In the genomic region with DNA sequence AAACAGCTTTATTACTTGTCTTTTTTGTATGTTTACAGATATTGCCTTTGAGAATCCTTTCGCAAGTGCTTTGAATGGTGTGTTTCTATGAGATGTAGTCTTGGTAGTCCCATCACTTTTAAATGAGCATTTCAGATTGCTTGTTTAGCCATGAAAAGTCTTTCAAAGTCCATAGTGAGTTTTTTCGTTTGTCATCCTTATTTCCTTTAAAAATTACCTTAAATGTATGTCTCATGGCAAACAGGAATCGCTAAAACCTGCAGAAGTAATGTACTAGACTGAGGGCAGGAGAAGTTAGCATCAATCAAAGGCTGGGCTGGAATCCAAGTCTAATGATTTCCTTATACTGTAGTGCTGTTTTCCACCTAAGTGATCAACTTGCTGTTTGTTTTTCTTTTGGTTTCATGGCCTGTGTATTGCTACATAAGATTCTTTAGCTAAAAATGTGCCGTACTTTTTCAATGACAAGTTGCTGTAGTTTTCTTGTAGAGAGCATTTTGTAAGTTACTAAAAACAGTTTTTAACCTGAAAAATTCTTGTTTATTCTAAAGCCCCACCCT, we compare ENCODE assay signal across 8 cellular contexts. TPM values are rescaled to one million over a fixed set of nuclear protein-coding genes. Genes with fewer than 3 reads are reported as not detected.
A peak's percentile ranks its signal among the peaks of the same experiment; 100 is the strongest.
DNase-seq lines count a peak whose midpoint lies in the region; ATAC-seq and TF ChIP-seq lines count a peak whose summit lies in the region.

No MANE protein-coding gene starts in this region.

- TF ChIP-seq POLR2A in Peyer's patch (IDR thresholded peaks at IDR 0.05) (no peak), prostate gland (IDR thresholded peaks at IDR 0.05) (no peak)

- no peak overlapping the region for H3K27ac ChIP-seq in cardiac muscle cell
- H3K27ac ChIP-seq in Peyer's patch, result no peak overlapping the region
- H3K27ac ChIP-seq in esophagus (ENCODE audit: low read depth in 2 of 2, low read length in 1 of 2), result no peak overlapping the region
- no peak overlapping the region for H3K27ac ChIP-seq in prostate gland

- DNase-seq in cardiac muscle cell (ENCODE audit: low read depth in 1 of 2, low spot score in 1 of 2), result peak in 1 of 2 donors; percentile 7
- DNase-seq in Right ventricle myocardium superior, result no peak
- no peak for DNase-seq in Peyer's patch
- no peak for DNase-seq in prostate gland (ENCODE audit: low spot score)
- DNase-seq in ecto neural progenitor cell (ENCODE audit: low spot score), result no peak
- DNase-seq in activated CD4-positive, CD25-positive, alpha-beta regulatory T cell (lab: John Stamatoyannopoulos, UW), result no peak
- DNase-seq in T-helper 9 cell, result no peak

- H3K27me3 ChIP-seq in cardiac muscle cell, result no peaks in the 10 kb centered on the region
- no peaks in the 10 kb centered on the region for H3K27me3 ChIP-seq in Peyer's patch
- no peaks in the 10 kb centered on the region for H3K27me3 ChIP-seq in esophagus (ENCODE audit: control insufficient read depth in 1 of 2, insufficient read depth in 2 of 2, low read length in 2 of 2)
- H3K27me3 ChIP-seq in prostate gland (replicated peaks; ENCODE audit: insufficient read depth), result no peaks in the 10 kb centered on the region

- H3K36me3 ChIP-seq in cardiac muscle cell, result no peaks in the 10 kb centered on the region
- no peaks in the 10 kb centered on the region for H3K36me3 ChIP-seq in Peyer's patch
- H3K36me3 ChIP-seq in esophagus (ENCODE audit: control insufficient read depth in 2 of 2, insufficient read depth in 2 of 2, low read length in 1 of 2), result no peaks in the 10 kb centered on the region
- H3K36me3 ChIP-seq in prostate gland, result no peaks in the 10 kb centered on the region

- TF ChIP-seq CTCF in cardiac muscle cell (IDR thresholded peaks at IDR 0.05; ENCODE audit: low read depth, low read length) (no peak), Peyer's patch (IDR thresholded peaks at IDR 0.05) (no peak), prostate gland (IDR thresholded peaks at IDR 0.05) (no peak)

- intact Hi-C loops in Right ventricle myocardium superior (cut with DNase I) (no loop called here), prostate gland (cut with DNase I) (no loop called here)

- ATAC-seq in Right ventricle myocardium superior (ENCODE audit: poor library complexity), result no peak

- H3K4me3 ChIP-seq in cardiac muscle cell, result peak overlapping the region; percentile 85
- H3K4me3 ChIP-seq in Peyer's patch, result peak overlapping the region; percentile 58 to 83 (median 76)
- peak overlapping the region; percentile 77 to 79 for H3K4me3 ChIP-seq in esophagus (ENCODE audit: low read depth in 1 of 2, low read length in 2 of 2)
- H3K4me3 ChIP-seq in prostate gland, result peak overlapping the region; percentile 48 to 54

- H3K9me3 ChIP-seq in cardiac muscle cell (ENCODE audit: low read depth) (no peaks in the 10 kb centered on the region), Peyer's patch (no peaks in the 10 kb centered on the region), esophagus (ENCODE audit: control insufficient read depth in 2 of 2, insufficient read depth in 1 of 2, low read depth in 1 of 2, low read length in 1 of 2) (no peaks in the 10 kb centered on the region), prostate gland (no peaks in the 10 kb centered on the region)

- H3K4me1 ChIP-seq in cardiac muscle cell (ENCODE audit: low read depth) (no peaks in the 10 kb centered on the region), Peyer's patch (peaks cover 0 to 16% (median 3%) of the 10 kb centered on the region in 4 donors), esophagus (ENCODE audit: control insufficient read depth in 2 of 2, insufficient read depth in 2 of 2, low read length in 1 of 2) (no peaks in the 10 kb centered on the region), prostate gland (replicated peaks) (peaks cover 4% of the 10 kb centered on the region)

- 15 to 18% methylated on average over 4 of the region's 4 CpGs for WGBS in esophagus, 2 donors
- WGBS in prostate gland, result 26% methylated on average over 4 of the region's 4 CpGs

RNA-seq across cellular contexts. Expression of gene HELLS, which starts 1.1 kb away (rescaled TPM):
- total RNA-seq in cardiac muscle cell, result 13.0 and 20.6 TPM in 2 replicates
- 25.3 and 27.8 TPM in 2 replicates for polyA plus RNA-seq in cardiac muscle cell
- 1.6 TPM for total RNA-seq in Right ventricle myocardium superior
- total RNA-seq in Peyer's patch, result 100 to 1,000 TPM in 1 of 4 donors, 10 to 100 TPM in 3; 22.1 to 151 (median 34.0) TPM
- 10 to 100 TPM in 1 of 2 donors, 1 to 10 TPM in 1; 6.3 to 12.0 TPM for polyA plus RNA-seq in esophagus
- total RNA-seq in prostate gland, result 10 to 100 TPM in 1 of 2 donors, 1 to 10 TPM in 1; 9.8 to 18.4 TPM
